Comparison of ENCODE assay signal across 2 cellular contexts in genomic region chr12:31682136-31682962, GRCh38.
A peak's percentile ranks its signal among the peaks of the same experiment; 100 is the strongest.
TF ChIP-seq lines count a peak whose summit lies in the region.

No MANE protein-coding gene starts in this region.

TF ChIP-seq in A549, 52 proteins besides CTCF, POLR2A, EP300 and RAD21:
- TF ChIP-seq PBX3 (IDR thresholded peaks at IDR 0.05) (no peak), SMC3 (IDR thresholded peaks at IDR 0.05) (peak; percentile 97), JUN (IDR thresholded peaks at IDR 0.05) (peak in 1 of 2 experiments; percentile 25; a peak in 1 of 5 replicates), MAX (IDR thresholded peaks at IDR 0.05) (peak; percentile 46), RFX5 (IDR thresholded peaks at IDR 0.05) (no peak)

TF ChIP-seq in GM12878, 131 proteins besides CTCF, POLR2A, EP300 and RAD21 (continued from another document and continues in another):
- TF ChIP-seq PAX5 (IDR thresholded peaks at IDR 0.05; ENCODE audit: borderline replicate concordance, low read depth, low read length) (peak; percentile 32; the same call in 1 of the 2 replicates), NBN (IDR thresholded peaks at IDR 0.05) (0 out of 2 replicates have a peak, but pooled peaks have one; percentile 25), MTA2 (IDR thresholded peaks at IDR 0.05; ENCODE audit: low read depth) (no peak), BCL11A (IDR thresholded peaks at IDR 0.05; ENCODE audit: low read depth, low read length) (no peak), ZNF274 (IDR thresholded peaks at IDR 0.05; ENCODE audit: insufficient read depth, insufficient read length) (no peak), NKRF (conservative IDR thresholded peaks at IDR 0.05) (no peak), STAT1 (conservative IDR thresholded peaks at IDR 0.05) (no peak), MXI1 (IDR thresholded peaks at IDR 0.05; ENCODE audit: low read depth, low read length) (0 out of 2 replicates have a peak, but pooled peaks have one; percentile 32), POU2F2 (IDR thresholded peaks at IDR 0.05; ENCODE audit: borderline replicate concordance, low read depth, low read length) (peak; percentile 77; the same call in 1 of the 3 replicates), HDGF (IDR thresholded peaks at IDR 0.05) (no peak), LARP7 (IDR thresholded peaks at IDR 0.05) (no peak), SREBF2 (IDR thresholded peaks at IDR 0.05; ENCODE audit: low read length) (no peak), TBL1XR1 (IDR thresholded peaks at IDR 0.05; ENCODE audit: low read depth, low read length) (peak; percentile 22; the same call in 1 of the 2 replicates), HSF1 (IDR thresholded peaks at IDR 0.05; ENCODE audit: low read depth, low read length) (no peak), BMI1 (IDR thresholded peaks at IDR 0.05; ENCODE audit: borderline replicate concordance) (no peak), RB1 (IDR thresholded peaks at IDR 0.05; ENCODE audit: borderline replicate concordance) (no peak), ZNF24 (IDR thresholded peaks at IDR 0.05) (peak; percentile 31; the same call in 1 of the 2 replicates), NFYA (IDR thresholded peaks at IDR 0.05; ENCODE audit: borderline replicate concordance, low read depth, low read length) (no peak), IRF4 (IDR thresholded peaks at IDR 0.05; ENCODE audit: low read depth, low read length) (peak; percentile 73; the same call in 1 of the 2 replicates), ESRRA (IDR thresholded peaks at IDR 0.05; ENCODE audit: low read length) (no peak), SRF (IDR thresholded peaks at IDR 0.05; ENCODE audit: low read depth in 2 of 2, low read length in 2 of 2) (no peak), PBX3 (IDR thresholded peaks at IDR 0.05; ENCODE audit: insufficient replicate concordance, low read depth, low read length) (peak; percentile 11), IKZF2 (IDR thresholded peaks at IDR 0.05) (0 out of 4 replicates have a peak, but pooled peaks have one; percentile 16), ZSCAN29 (IDR thresholded peaks at IDR 0.05) (no peak), ZZZ3 (IDR thresholded peaks at IDR 0.05; ENCODE audit: control insufficient read depth, insufficient read length, low read depth) (no peak), RELA (IDR thresholded peaks at IDR 0.05; ENCODE audit: borderline replicate concordance, partially characterized antibody) (peak; percentile 79), MYC (IDR thresholded peaks at IDR 0.05; ENCODE audit: insufficient read depth, insufficient read length, insufficient replicate concordance, low read length, severe bottlenecking) (no peak), HDAC6 (IDR thresholded peaks at IDR 0.05; ENCODE audit: unreplicated experiment) (no peak), SMARCA5 (IDR thresholded peaks at IDR 0.05) (peak; percentile 63; the same call in 1 of the 2 replicates), BHLHE40 (IDR thresholded peaks at IDR 0.05; ENCODE audit: borderline replicate concordance in 1 of 2, low read depth in 2 of 2, low read length in 1 of 2) (peak; percentile 20 to 25; a peak in 1 of 4 replicates), CUX1 (IDR thresholded peaks at IDR 0.05; ENCODE audit: insufficient replicate concordance, low read depth, low read length) (no peak), SIX5 (IDR thresholded peaks at IDR 0.05; ENCODE audit: low read depth, low read length, severe bottlenecking) (no peak), SMAD1 (IDR thresholded peaks at IDR 0.05; ENCODE audit: low read depth, partially characterized antibody) (no peak), NR2C2 (IDR thresholded peaks at IDR 0.05; ENCODE audit: borderline replicate concordance, control insufficient read depth, insufficient read length, low read depth) (no peak), E2F4 (IDR thresholded peaks at IDR 0.05; ENCODE audit: low read depth, low read length) (no peak), SP1 (IDR thresholded peaks at IDR 0.05; ENCODE audit: low read depth, low read length) (peak; percentile 41), FOS (IDR thresholded peaks at IDR 0.05; ENCODE audit: borderline replicate concordance, extremely low read depth, insufficient read length) (no peak), WRNIP1 (IDR thresholded peaks at IDR 0.05; ENCODE audit: borderline replicate concordance, low read depth, low read length) (no peak), ZBTB4 (CRISPR knock-in tag; IDR thresholded peaks at IDR 0.05) (no peak), ZBED1 (IDR thresholded peaks at IDR 0.05; ENCODE audit: borderline replicate concordance) (no peak), POLR2AphosphoS5 (IDR thresholded peaks at IDR 0.05; ENCODE audit: low read length) (no peak), EED (IDR thresholded peaks at IDR 0.05; ENCODE audit: low read depth) (peak; percentile 64), TARDBP (IDR thresholded peaks at IDR 0.05; ENCODE audit: borderline replicate concordance) (0 out of 2 replicates have a peak, but pooled peaks have one; percentile 27), CBFB (IDR thresholded peaks at IDR 0.05; ENCODE audit: low read depth) (no peak), BACH1 (IDR thresholded peaks at IDR 0.05; ENCODE audit: borderline replicate concordance) (no peak), CHD4 (IDR thresholded peaks at IDR 0.05) (no peak), USF2 (IDR thresholded peaks at IDR 0.05; ENCODE audit: borderline replicate concordance, low read depth, low read length) (no peak)
